ENCODE assay signal across 12 cellular contexts in genomic region chr2:197710424-197711042, GRCh38. TPM values are rescaled to one million over a fixed set of nuclear protein-coding genes. Genes with fewer than 3 reads are reported as not detected.
DNase-seq lines count a peak whose midpoint lies in the region; ATAC-seq, FAIRE-seq and TF ChIP-seq lines count a peak whose summit lies in the region.
"Had no signal": no experiment of that assay in that cellular context is flagged by ENCODE, and none has a peak within 500 bp of the region (broad histone marks: within the 10 kb centered on the region; RNA-seq: fewer than 3 reads in every experiment).

No MANE protein-coding gene starts in this region.

- H3K4me1 Mint-ChIP-seq in activated B cell treated with CpG ODN at 0.5 μM for 24 hours: peaks cover 41% of the 10 kb centered on the region

- TF ChIP-seq CTCF in activated B cell treated with CpG ODN at 0.5 μM for 24 hours (IDR thresholded peaks at IDR 0.05) (no peak), heart left ventricle (IDR thresholded peaks at IDR 0.05) (no peak), gastroesophageal sphincter (IDR thresholded peaks at IDR 0.05) (no peak)

- H3K27ac ChIP-seq in heart left ventricle (no peak overlapping the region), gastroesophageal sphincter (no peak overlapping the region)
- H3K27ac ChIP-seq: cardiac muscle cell had no signal

- H3K9me3 ChIP-seq in heart left ventricle: no peaks in the 10 kb centered on the region
- H3K9me3 ChIP-seq in gastroesophageal sphincter: no peaks in the 10 kb centered on the region

- H3K4me3 ChIP-seq in heart left ventricle (no peak overlapping the region), gastroesophageal sphincter (no peak overlapping the region)
- H3K4me3 ChIP-seq: cardiac muscle cell had no signal

- TF ChIP-seq POLR2A in heart left ventricle (IDR thresholded peaks at IDR 0.05) (no peak), gastroesophageal sphincter (IDR thresholded peaks at IDR 0.05) (no peak)

- H3K36me3 ChIP-seq in heart left ventricle (peaks cover 0 to 17% (median 5%) of the 10 kb centered on the region in 9 donors), gastroesophageal sphincter (peaks cover 0 to 4% of the 10 kb centered on the region in 2 donors)
- H3K36me3 ChIP-seq: cardiac muscle cell had no signal

- H3K4me1 ChIP-seq in heart left ventricle: peaks cover 0 to 41% (median 23%) of the 10 kb centered on the region in 12 donors
- peaks cover 0 to 43% (median 19%) of the 10 kb centered on the region in 3 donors for H3K4me1 ChIP-seq in gastroesophageal sphincter

- no peaks in the 10 kb centered on the region for H3K9me3 Mint-ChIP-seq in activated B cell treated with CpG ODN at 0.5 μM for 24 hours

- no peak overlapping the region for H3K4me3 Mint-ChIP-seq in activated B cell treated with CpG ODN at 0.5 μM for 24 hours

- peaks cover 31% of the 10 kb centered on the region for H3K36me3 Mint-ChIP-seq in activated B cell treated with CpG ODN at 0.5 μM for 24 hours (ENCODE audit: low read depth)

- DNase-seq in GM18507 (ENCODE audit: extremely low spot score, insufficient read length, low read depth) (no peak), activated B cell treated with CpG ODN at 0.5 μM for 24 hours (no peak), heart left ventricle (no peak), NCI-H187 treated with DMSO at 0.1 percent for 48 hours (lab: John Stamatoyannopoulos, UW) (no peak)
- no peak for DNase-seq in activated CD4-positive, alpha-beta T cell treated with anti-CD3 and anti-CD28 coated beads for 1 hour
- DNase-seq: NCI-H1092 treated with DMSO at 0.1 percent for 48 hours, substantia nigra, T1000 had no signal

- no peak overlapping the region for H3K27ac Mint-ChIP-seq in activated B cell treated with CpG ODN at 0.5 μM for 24 hours

- FAIRE-seq in GM18507 (lab: Jason Lieb, UNC): peak; percentile 83

- ATAC-seq in GM19452 (IDR thresholded peaks at IDR 0.05; ENCODE audit: unreplicated experiment) (peak; percentile 76), HG03064 (IDR thresholded peaks at IDR 0.05; ENCODE audit: low read depth, unreplicated experiment) (peak; percentile 63), activated B cell treated with CpG ODN at 0.5 μM for 24 hours (ENCODE audit: low read depth) (peak; percentile 63), heart left ventricle (no peak), gastroesophageal sphincter (no peak)

- POLR2A ChIA-PET in activated B cell treated with CpG ODN at 0.5 μM for 24 hours (lab: Charles Lee): no interaction called here

- no peaks in the 10 kb centered on the region for H3K27me3 Mint-ChIP-seq in activated B cell treated with CpG ODN at 0.5 μM for 24 hours

- CTCF ChIA-PET in activated B cell treated with CpG ODN at 0.5 μM for 24 hours (lab: Charles Lee): no interaction called here

- H3K27me3 ChIP-seq in heart left ventricle: no peaks in the 10 kb centered on the region
- no peaks in the 10 kb centered on the region for H3K27me3 ChIP-seq in gastroesophageal sphincter
- H3K27me3 ChIP-seq: cardiac muscle cell had no signal

- intact Hi-C loops in activated B cell treated with CpG ODN at 0.5 μM for 24 hours (cut with micrococcal nuclease) (no loop called here), heart left ventricle (cut with DNase I) (loop anchor here in 1 of 10 donors (10.0 kb wide), 1 partner anchor 584 kb away; no protein-coding TSS in a partner anchor)

- TF ChIP-seq EP300 in gastroesophageal sphincter (IDR thresholded peaks at IDR 0.05): no peak

RNA-seq across cellular contexts. Expression of gene MARS2, which starts 5.4 kb away (rescaled TPM):
- total RNA-seq in activated B cell treated with CpG ODN at 0.5 μM for 24 hours: 14.6 and 15.4 TPM in 2 replicates
- total RNA-seq in heart left ventricle: 1 to 10 TPM; 5.9 to 9.6 (median 7.0) TPM
- 10 to 100 TPM in 1 of 2 donors, 1 to 10 TPM in 1; 2.6 to 10.3 TPM for polyA plus RNA-seq in heart left ventricle
- 1 to 10 TPM; 2.8 to 6.7 (median 4.2) TPM for total RNA-seq in gastroesophageal sphincter

RNA-seq across cellular contexts. Expression of gene RFTN2, which starts 35.1 kb away (rescaled TPM):
- total RNA-seq in activated B cell treated with CpG ODN at 0.5 μM for 24 hours (not detected in 2 replicates), heart left ventricle (10 to 100 TPM in 1 of 9 donors, 1 to 10 TPM in 8; 3.2 to 10.1 (median 5.3) TPM), gastroesophageal sphincter (1 to 10 TPM; 4.2 to 8.9 (median 7.8) TPM)
- 1 to 10 TPM; 1.1 to 2.3 TPM for polyA plus RNA-seq in heart left ventricle

Comparison
In these comparisons a context has a peak if more than half of its experiments do, and no peak if none do; other contexts are left out.
1. ATAC-seq: peak in GM19452 (single experiment), HG03064 (single experiment) and activated B cell treated with CpG ODN at 0.5 μM for 24 hours (single experiment); none in heart left ventricle (0 of 4) and gastroesophageal sphincter (single experiment).